ENCODE assay signal across 2 cellular contexts in genomic region chr6:24439858-24440539, GRCh38.
A peak's percentile ranks its signal among the peaks of the same experiment; 100 is the strongest.
TF ChIP-seq lines count a peak whose summit lies in the region.

No MANE protein-coding gene starts in this region.

TF ChIP-seq in HepG2, 621 proteins besides CTCF, POLR2A, EP300 and RAD21:
- no peak for TF ChIP-seq ZNF776 (CRISPR knock-in tag; IDR thresholded peaks at IDR 0.05)
- TF ChIP-seq ZNF121 (CRISPR knock-in tag; IDR thresholded peaks at IDR 0.05) = peak; percentile 43; the same call in 1 of the 2 replicates
- no peak for TF ChIP-seq U2AF2 (IDR thresholded peaks at IDR 0.05; ENCODE audit: low read depth, low read length)
- TF ChIP-seq KLF13 (CRISPR knock-in tag; IDR thresholded peaks at IDR 0.05) = no peak

TF ChIP-seq in GM12878, 131 proteins besides CTCF, POLR2A, EP300 and RAD21:
- no peak for TF ChIP-seq SKIL (IDR thresholded peaks at IDR 0.05; ENCODE audit: low read depth, poor library complexity, severe bottlenecking)
- 0 out of 2 replicates have a peak, but pooled peaks have one; percentile 8 for TF ChIP-seq RUNX3 (IDR thresholded peaks at IDR 0.05; ENCODE audit: low read length)
